Comparison of ENCODE assay signal across 1 cellular context in genomic region chr17:50141750-50142119, GRCh38.
TF ChIP-seq lines count a peak whose summit lies in the region.

No MANE protein-coding gene starts in this region.

TF ChIP-seq in GM12878, 131 proteins besides CTCF, POLR2A, EP300 and RAD21:
- no peak for TF ChIP-seq TCF3 (IDR thresholded peaks at IDR 0.05; ENCODE audit: borderline replicate concordance, insufficient read depth, low read depth, low read length)
- no peak for TF ChIP-seq SIN3A (IDR thresholded peaks at IDR 0.05; ENCODE audit: low read depth, low read length)
- TF ChIP-seq MEF2A (IDR thresholded peaks at IDR 0.05; ENCODE audit: insufficient read depth, low read depth, low read length) = no peak
- TF ChIP-seq FOXK2 (IDR thresholded peaks at IDR 0.05) = no peak
- no peak for TF ChIP-seq ZZZ3 (IDR thresholded peaks at IDR 0.05; ENCODE audit: control insufficient read depth, insufficient read length, low read depth)
- TF ChIP-seq RELB (IDR thresholded peaks at IDR 0.05; ENCODE audit: low read depth) = no peak
- no peak for TF ChIP-seq CREB1 (IDR thresholded peaks at IDR 0.05; ENCODE audit: low read depth)
- no peak for TF ChIP-seq ATF2 (IDR thresholded peaks at IDR 0.05; ENCODE audit: low read length)
- TF ChIP-seq BCL3 (IDR thresholded peaks at IDR 0.05; ENCODE audit: borderline replicate concordance, insufficient read depth, low read depth, low read length, poor library complexity, severe bottlenecking) = no peak
- no peak for TF ChIP-seq YY1 (IDR thresholded peaks at IDR 0.05; ENCODE audit: low read depth, low read length)
- TF ChIP-seq PKNOX1 (IDR thresholded peaks at IDR 0.05) = no peak
- no peak for TF ChIP-seq BRCA1 (IDR thresholded peaks at IDR 0.05; ENCODE audit: low read depth, low read length)
- no peak for TF ChIP-seq ESRRA (IDR thresholded peaks at IDR 0.05; ENCODE audit: low read length)
- TF ChIP-seq ZBTB4 (CRISPR knock-in tag; IDR thresholded peaks at IDR 0.05) = no peak
- TF ChIP-seq CUX1 (IDR thresholded peaks at IDR 0.05; ENCODE audit: insufficient replicate concordance, low read depth, low read length) = no peak
- no peak for TF ChIP-seq MYC (IDR thresholded peaks at IDR 0.05; ENCODE audit: insufficient read depth, insufficient read length, insufficient replicate concordance, low read length, severe bottlenecking)
